ENCODE assay signal across 1 cellular context in genomic region chr6:75676377-75676776, GRCh38.
TF ChIP-seq lines count a peak whose summit lies in the region.

No MANE protein-coding gene starts in this region.

TF ChIP-seq in K562, 482 proteins besides CTCF, POLR2A, EP300 and RAD21 (continued from another document):
- TF ChIP-seq, protein P1, sequence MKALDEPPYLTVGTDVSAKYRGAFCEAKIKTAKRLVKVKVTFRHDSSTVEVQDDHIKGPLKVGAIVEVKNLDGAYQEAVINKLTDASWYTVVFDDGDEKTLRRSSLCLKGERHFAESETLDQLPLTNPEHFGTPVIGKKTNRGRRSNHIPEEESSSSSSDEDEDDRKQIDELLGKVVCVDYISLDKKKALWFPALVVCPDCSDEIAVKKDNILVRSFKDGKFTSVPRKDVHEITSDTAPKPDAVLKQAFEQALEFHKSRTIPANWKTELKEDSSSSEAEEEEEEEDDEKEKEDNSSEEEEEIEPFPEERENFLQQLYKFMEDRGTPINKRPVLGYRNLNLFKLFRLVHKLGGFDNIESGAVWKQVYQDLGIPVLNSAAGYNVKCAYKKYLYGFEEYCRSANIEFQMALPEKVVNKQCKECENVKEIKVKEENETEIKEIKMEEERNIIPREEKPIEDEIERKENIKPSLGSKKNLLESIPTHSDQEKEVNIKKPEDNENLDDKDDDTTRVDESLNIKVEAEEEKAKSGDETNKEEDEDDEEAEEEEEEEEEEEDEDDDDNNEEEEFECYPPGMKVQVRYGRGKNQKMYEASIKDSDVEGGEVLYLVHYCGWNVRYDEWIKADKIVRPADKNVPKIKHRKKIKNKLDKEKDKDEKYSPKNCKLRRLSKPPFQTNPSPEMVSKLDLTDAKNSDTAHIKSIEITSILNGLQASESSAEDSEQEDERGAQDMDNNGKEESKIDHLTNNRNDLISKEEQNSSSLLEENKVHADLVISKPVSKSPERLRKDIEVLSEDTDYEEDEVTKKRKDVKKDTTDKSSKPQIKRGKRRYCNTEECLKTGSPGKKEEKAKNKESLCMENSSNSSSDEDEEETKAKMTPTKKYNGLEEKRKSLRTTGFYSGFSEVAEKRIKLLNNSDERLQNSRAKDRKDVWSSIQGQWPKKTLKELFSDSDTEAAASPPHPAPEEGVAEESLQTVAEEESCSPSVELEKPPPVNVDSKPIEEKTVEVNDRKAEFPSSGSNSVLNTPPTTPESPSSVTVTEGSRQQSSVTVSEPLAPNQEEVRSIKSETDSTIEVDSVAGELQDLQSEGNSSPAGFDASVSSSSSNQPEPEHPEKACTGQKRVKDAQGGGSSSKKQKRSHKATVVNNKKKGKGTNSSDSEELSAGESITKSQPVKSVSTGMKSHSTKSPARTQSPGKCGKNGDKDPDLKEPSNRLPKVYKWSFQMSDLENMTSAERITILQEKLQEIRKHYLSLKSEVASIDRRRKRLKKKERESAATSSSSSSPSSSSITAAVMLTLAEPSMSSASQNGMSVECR (CRISPR knock-in tag; IDR thresholded peaks at IDR 0.05), result no peak
- TF ChIP-seq C11orf30 (IDR thresholded peaks at IDR 0.05; ENCODE audit: low read depth) (peak; percentile 34; the same call in 1 of the 2 replicates), MAFG (tag; conservative IDR thresholded peaks at IDR 0.05) (0 out of 2 replicates have a peak, but pooled peaks have one; percentile 12), TSHZ1 (CRISPR knock-in tag; IDR thresholded peaks at IDR 0.05) (no peak), ZNF316 (IDR thresholded peaks at IDR 0.05) (peak; percentile 54)
- TF ChIP-seq, protein P2, sequence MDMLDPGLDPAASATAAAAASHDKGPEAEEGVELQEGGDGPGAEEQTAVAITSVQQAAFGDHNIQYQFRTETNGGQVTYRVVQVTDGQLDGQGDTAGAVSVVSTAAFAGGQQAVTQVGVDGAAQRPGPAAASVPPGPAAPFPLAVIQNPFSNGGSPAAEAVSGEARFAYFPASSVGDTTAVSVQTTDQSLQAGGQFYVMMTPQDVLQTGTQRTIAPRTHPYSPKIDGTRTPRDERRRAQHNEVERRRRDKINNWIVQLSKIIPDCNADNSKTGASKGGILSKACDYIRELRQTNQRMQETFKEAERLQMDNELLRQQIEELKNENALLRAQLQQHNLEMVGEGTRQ (CRISPR knock-in tag; IDR thresholded peaks at IDR 0.05), result no peak
